ENCODE assay signal across 1 cellular context in the genomic region with DNA sequence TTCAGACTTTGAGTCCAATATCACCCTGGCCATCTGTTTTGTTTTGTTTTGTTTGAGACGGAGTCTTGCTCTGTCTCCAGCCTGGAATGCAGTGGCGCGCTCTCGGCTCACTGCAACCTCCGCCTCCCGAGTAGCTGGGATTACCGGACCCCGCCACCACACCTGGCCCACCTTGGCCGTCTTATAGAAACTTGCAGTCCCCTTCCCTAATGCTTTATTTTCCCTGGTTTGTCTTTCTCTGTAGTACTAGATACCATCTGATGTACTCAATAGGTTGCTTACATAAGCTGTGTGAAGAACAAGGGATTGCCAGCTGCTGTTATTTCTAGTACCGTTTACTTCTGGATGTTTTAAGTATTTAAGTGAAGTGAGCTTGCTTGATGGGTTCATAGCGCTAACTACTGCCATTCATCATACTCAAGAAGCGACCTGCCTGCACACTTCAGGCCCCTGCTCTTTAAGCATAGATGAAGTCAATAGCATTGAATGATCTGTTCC.
A peak's percentile ranks its signal among the peaks of the same experiment; 100 is the strongest.
TF ChIP-seq lines count a peak whose summit lies in the region.

No MANE protein-coding gene starts in this region.

TF ChIP-seq in K562, 482 proteins besides CTCF, POLR2A, EP300 and RAD21 (continued from another document):
- TF ChIP-seq, protein P1, sequence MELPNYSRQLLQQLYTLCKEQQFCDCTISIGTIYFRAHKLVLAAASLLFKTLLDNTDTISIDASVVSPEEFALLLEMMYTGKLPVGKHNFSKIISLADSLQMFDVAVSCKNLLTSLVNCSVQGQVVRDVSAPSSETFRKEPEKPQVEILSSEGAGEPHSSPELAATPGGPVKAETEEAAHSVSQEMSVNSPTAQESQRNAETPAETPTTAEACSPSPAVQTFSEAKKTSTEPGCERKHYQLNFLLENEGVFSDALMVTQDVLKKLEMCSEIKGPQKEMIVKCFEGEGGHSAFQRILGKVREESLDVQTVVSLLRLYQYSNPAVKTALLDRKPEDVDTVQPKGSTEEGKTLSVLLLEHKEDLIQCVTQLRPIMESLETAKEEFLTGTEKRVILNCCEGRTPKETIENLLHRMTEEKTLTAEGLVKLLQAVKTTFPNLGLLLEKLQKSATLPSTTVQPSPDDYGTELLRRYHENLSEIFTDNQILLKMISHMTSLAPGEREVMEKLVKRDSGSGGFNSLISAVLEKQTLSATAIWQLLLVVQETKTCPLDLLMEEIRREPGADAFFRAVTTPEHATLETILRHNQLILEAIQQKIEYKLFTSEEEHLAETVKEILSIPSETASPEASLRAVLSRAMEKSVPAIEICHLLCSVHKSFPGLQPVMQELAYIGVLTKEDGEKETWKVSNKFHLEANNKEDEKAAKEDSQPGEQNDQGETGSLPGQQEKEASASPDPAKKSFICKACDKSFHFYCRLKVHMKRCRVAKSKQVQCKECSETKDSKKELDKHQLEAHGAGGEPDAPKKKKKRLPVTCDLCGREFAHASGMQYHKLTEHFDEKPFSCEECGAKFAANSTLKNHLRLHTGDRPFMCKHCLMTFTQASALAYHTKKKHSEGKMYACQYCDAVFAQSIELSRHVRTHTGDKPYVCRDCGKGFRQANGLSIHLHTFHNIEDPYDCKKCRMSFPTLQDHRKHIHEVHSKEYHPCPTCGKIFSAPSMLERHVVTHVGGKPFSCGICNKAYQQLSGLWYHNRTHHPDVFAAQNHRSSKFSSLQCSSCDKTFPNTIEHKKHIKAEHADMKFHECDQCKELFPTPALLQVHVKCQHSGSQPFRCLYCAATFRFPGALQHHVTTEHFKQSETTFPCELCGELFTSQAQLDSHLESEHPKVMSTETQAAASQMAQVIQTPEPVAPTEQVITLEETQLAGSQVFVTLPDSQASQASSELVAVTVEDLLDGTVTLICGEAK (IDR thresholded peaks at IDR 0.05) = 0 out of 2 replicates have a peak, but pooled peaks have one; percentile 40
- TF ChIP-seq, protein P1 (CRISPR knock-in tag; IDR thresholded peaks at IDR 0.05) = no peak
- TF ChIP-seq KAT7 (CRISPR knock-in tag; IDR thresholded peaks at IDR 0.05; ENCODE audit: borderline replicate concordance) = peak; percentile 47; the same call in 1 of the 2 replicates
- TF ChIP-seq ZNF586 (CRISPR knock-in tag; conservative IDR thresholded peaks at IDR 0.05) = no peak
- 0 out of 2 replicates have a peak, but pooled peaks have one; percentile 4 for TF ChIP-seq SIN3B (IDR thresholded peaks at IDR 0.05; ENCODE audit: low read depth)
